Comparison of ENCODE assay signal across 1 cellular context in genomic region chr6:116072368-116072767, GRCh38.
TF ChIP-seq lines count a peak whose summit lies in the region.

No MANE protein-coding gene starts in this region.

TF ChIP-seq in HepG2, 621 proteins besides CTCF, POLR2A, EP300 and RAD21 (continued from another document):
- TF ChIP-seq, protein P1, sequence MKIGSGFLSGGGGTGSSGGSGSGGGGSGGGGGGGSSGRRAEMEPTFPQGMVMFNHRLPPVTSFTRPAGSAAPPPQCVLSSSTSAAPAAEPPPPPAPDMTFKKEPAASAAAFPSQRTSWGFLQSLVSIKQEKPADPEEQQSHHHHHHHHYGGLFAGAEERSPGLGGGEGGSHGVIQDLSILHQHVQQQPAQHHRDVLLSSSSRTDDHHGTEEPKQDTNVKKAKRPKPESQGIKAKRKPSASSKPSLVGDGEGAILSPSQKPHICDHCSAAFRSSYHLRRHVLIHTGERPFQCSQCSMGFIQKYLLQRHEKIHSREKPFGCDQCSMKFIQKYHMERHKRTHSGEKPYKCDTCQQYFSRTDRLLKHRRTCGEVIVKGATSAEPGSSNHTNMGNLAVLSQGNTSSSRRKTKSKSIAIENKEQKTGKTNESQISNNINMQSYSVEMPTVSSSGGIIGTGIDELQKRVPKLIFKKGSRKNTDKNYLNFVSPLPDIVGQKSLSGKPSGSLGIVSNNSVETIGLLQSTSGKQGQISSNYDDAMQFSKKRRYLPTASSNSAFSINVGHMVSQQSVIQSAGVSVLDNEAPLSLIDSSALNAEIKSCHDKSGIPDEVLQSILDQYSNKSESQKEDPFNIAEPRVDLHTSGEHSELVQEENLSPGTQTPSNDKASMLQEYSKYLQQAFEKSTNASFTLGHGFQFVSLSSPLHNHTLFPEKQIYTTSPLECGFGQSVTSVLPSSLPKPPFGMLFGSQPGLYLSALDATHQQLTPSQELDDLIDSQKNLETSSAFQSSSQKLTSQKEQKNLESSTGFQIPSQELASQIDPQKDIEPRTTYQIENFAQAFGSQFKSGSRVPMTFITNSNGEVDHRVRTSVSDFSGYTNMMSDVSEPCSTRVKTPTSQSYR (CRISPR knock-in tag; IDR thresholded peaks at IDR 0.05; ENCODE audit: borderline replicate concordance): no peak
- no peak for TF ChIP-seq ZNF557 (CRISPR knock-in tag; IDR thresholded peaks at IDR 0.05)
- no peak for TF ChIP-seq BRD4 (CRISPR knock-in tag; IDR thresholded peaks at IDR 0.05)
- TF ChIP-seq ZBTB34 (CRISPR knock-in tag; IDR thresholded peaks at IDR 0.05): no peak
- TF ChIP-seq AGO2 (optimal IDR thresholded peaks at IDR 0.05; ENCODE audit: low read depth, low read length): no peak
- no peak for TF ChIP-seq PAWR (CRISPR knock-in tag; IDR thresholded peaks at IDR 0.05; ENCODE audit: borderline replicate concordance)
TF ChIP-seq in HepG2: peak in this region for 79.
